19 cellular contexts compared by ENCODE assay signal in genomic region chr6:139278190-139278589, GRCh38. TPM values are rescaled to one million over a fixed set of nuclear protein-coding genes. Genes with fewer than 3 reads are reported as not detected.
DNase-seq lines count a peak whose midpoint lies in the region; ATAC-seq, FAIRE-seq and TF ChIP-seq lines count a peak whose summit lies in the region.
"Had no signal": no experiment of that assay in that cellular context is flagged by ENCODE, and none has a peak within 500 bp of the region (broad histone marks: within the 10 kb centered on the region; RNA-seq: fewer than 3 reads in every experiment).

No MANE protein-coding gene starts in this region.

- no peaks in the 10 kb centered on the region for H3K27me3 Mint-ChIP-seq in activated naive CD8-positive, alpha-beta T cell
- no peaks in the 10 kb centered on the region for H3K27me3 Mint-ChIP-seq in activated naive CD8-positive, alpha-beta T cell treated with anti-CD3 and anti-CD28 coated beads, Interleukin-2, amount 50 U/mL, for 24 hours
- H3K27me3 Mint-ChIP-seq in memory B cell (no peaks in the 10 kb centered on the region), type B pancreatic cell (no peaks in the 10 kb centered on the region)
- H3K27me3 Mint-ChIP-seq: activated CD4-positive, alpha-beta memory T cell treated with anti-CD3 and anti-CD28 coated beads, Interleukin-2, amount 10 ng/mL, durations not matched to agents 7 days and 5 days; stimulated activated naive CD8-positive, alpha-beta T cell treated with anti-CD3 and anti-CD28 coated beads, Interleukin-15, amount 100 ng/mL, for 72 hours had no signal

- TF ChIP-seq POLR2A in H54 (IDR thresholded peaks at IDR 0.05; ENCODE audit: low read depth, low read length), result no peak
- no peak for TF ChIP-seq POLR2A in gastroesophageal sphincter (IDR thresholded peaks at IDR 0.05)

- H3K4me3 ChIP-seq in ascending aorta, result no peak overlapping the region
- no peak overlapping the region for H3K4me3 ChIP-seq in gastroesophageal sphincter
- H3K4me3 ChIP-seq: prostate gland, SK-N-MC, vagina had no signal

- no peaks in the 10 kb centered on the region for H3K9me3 Mint-ChIP-seq in activated naive CD8-positive, alpha-beta T cell (ENCODE audit: low read depth)
- no peaks in the 10 kb centered on the region for H3K9me3 Mint-ChIP-seq in activated naive CD8-positive, alpha-beta T cell treated with anti-CD3 and anti-CD28 coated beads, Interleukin-2, amount 50 U/mL, for 24 hours
- no peaks in the 10 kb centered on the region for H3K9me3 Mint-ChIP-seq in memory B cell
- H3K9me3 Mint-ChIP-seq in type B pancreatic cell, result peaks cover 4% of the 10 kb centered on the region
- H3K9me3 Mint-ChIP-seq: activated CD4-positive, alpha-beta memory T cell treated with anti-CD3 and anti-CD28 coated beads, Interleukin-2, amount 10 ng/mL, durations not matched to agents 7 days and 5 days; stimulated activated naive CD8-positive, alpha-beta T cell treated with anti-CD3 and anti-CD28 coated beads, Interleukin-15, amount 100 ng/mL, for 72 hours had no signal

- ATAC-seq in activated naive CD8-positive, alpha-beta T cell treated with anti-CD3 and anti-CD28 coated beads, Interleukin-2, amount 50 U/mL, for 24 hours, result no peak
- ATAC-seq in memory B cell (ENCODE audit: low read depth) (no peak), HG03135 (IDR thresholded peaks at IDR 0.05; ENCODE audit: unreplicated experiment) (no peak), gastroesophageal sphincter (no peak)
- ATAC-seq: left lobe of liver; stimulated activated naive CD8-positive, alpha-beta T cell treated with anti-CD3 and anti-CD28 coated beads, Interleukin-15, amount 100 ng/mL, for 72 hours had no signal

- no peak for FAIRE-seq in H54 (lab: Jason Lieb, UNC)

- no peak for TF ChIP-seq CTCF in ascending aorta (IDR thresholded peaks at IDR 0.05)
- no peak for TF ChIP-seq CTCF in type B pancreatic cell (conservative IDR thresholded peaks at IDR 0.05)
- no peak for TF ChIP-seq CTCF in gastroesophageal sphincter (IDR thresholded peaks at IDR 0.05)

- no peak for DNase-seq in activated naive CD8-positive, alpha-beta T cell treated with anti-CD3 and anti-CD28 coated beads, Interleukin-2, amount 50 U/mL, for 24 hours
- DNase-seq in ascending aorta (ENCODE audit: low spot score in 2 of 2), result no peak
- DNase-seq in memory B cell (ENCODE audit: low spot score in 2 of 2), result no peak
- DNase-seq in type B pancreatic cell (ENCODE audit: extremely low spot score, unreplicated experiment), result no peak
- no peak for DNase-seq in H54 (ENCODE audit: insufficient read length, low spot score)
- DNase-seq: activated CD4-positive, alpha-beta memory T cell treated with anti-CD3 and anti-CD28 coated beads, Interleukin-2, amount 10 ng/mL, durations not matched to agents 7 days and 5 days; GOT3; NCI-H187; NCI-H510A treated with DMSO at 0.1 percent for 48 hours; stimulated activated naive CD8-positive, alpha-beta T cell treated with anti-CD3 and anti-CD28 coated beads, Interleukin-15, amount 100 ng/mL, for 72 hours had no signal

- H3K27me3 ChIP-seq in ascending aorta (no peaks in the 10 kb centered on the region), gastroesophageal sphincter (no peaks in the 10 kb centered on the region)
- H3K27me3 ChIP-seq: vagina had no signal

- H3K4me1 ChIP-seq in ascending aorta, result peaks cover 3 to 14% of the 10 kb centered on the region in 2 donors
- H3K4me1 ChIP-seq in gastroesophageal sphincter, result peaks cover 0 to 6% (median 2%) of the 10 kb centered on the region in 3 donors
- H3K4me1 ChIP-seq: prostate gland, vagina had no signal

- intact Hi-C loops in ascending aorta (cut with DNase I), result no loop called here

- no peaks in the 10 kb centered on the region for H3K36me3 ChIP-seq in ascending aorta
- no peaks in the 10 kb centered on the region for H3K36me3 ChIP-seq in gastroesophageal sphincter
- H3K36me3 ChIP-seq: prostate gland, vagina had no signal

- H3K27ac Mint-ChIP-seq in activated naive CD8-positive, alpha-beta T cell, result peak overlapping the region; percentile 1
- H3K27ac Mint-ChIP-seq in activated naive CD8-positive, alpha-beta T cell treated with anti-CD3 and anti-CD28 coated beads, Interleukin-2, amount 50 U/mL, for 24 hours, result no peak overlapping the region
- H3K27ac Mint-ChIP-seq in memory B cell (peak overlapping the region; percentile 97), type B pancreatic cell (no peak overlapping the region)
- H3K27ac Mint-ChIP-seq: activated CD4-positive, alpha-beta memory T cell treated with anti-CD3 and anti-CD28 coated beads, Interleukin-2, amount 10 ng/mL, durations not matched to agents 7 days and 5 days; stimulated activated naive CD8-positive, alpha-beta T cell treated with anti-CD3 and anti-CD28 coated beads, Interleukin-15, amount 100 ng/mL, for 72 hours had no signal

- no peaks in the 10 kb centered on the region for H3K36me3 Mint-ChIP-seq in activated naive CD8-positive, alpha-beta T cell
- no peaks in the 10 kb centered on the region for H3K36me3 Mint-ChIP-seq in activated naive CD8-positive, alpha-beta T cell treated with anti-CD3 and anti-CD28 coated beads, Interleukin-2, amount 50 U/mL, for 24 hours (ENCODE audit: low read depth)
- H3K36me3 Mint-ChIP-seq in memory B cell (peaks cover 9% of the 10 kb centered on the region), type B pancreatic cell (no peaks in the 10 kb centered on the region)

- no peak overlapping the region for H3K4me3 Mint-ChIP-seq in activated naive CD8-positive, alpha-beta T cell
- H3K4me3 Mint-ChIP-seq in activated naive CD8-positive, alpha-beta T cell treated with anti-CD3 and anti-CD28 coated beads, Interleukin-2, amount 50 U/mL, for 24 hours, result no peak overlapping the region
- H3K4me3 Mint-ChIP-seq in memory B cell (peak overlapping the region; percentile 9), type B pancreatic cell (peak overlapping the region; percentile 15)
- H3K4me3 Mint-ChIP-seq: activated CD4-positive, alpha-beta memory T cell treated with anti-CD3 and anti-CD28 coated beads, Interleukin-2, amount 10 ng/mL, durations not matched to agents 7 days and 5 days; stimulated activated naive CD8-positive, alpha-beta T cell treated with anti-CD3 and anti-CD28 coated beads, Interleukin-15, amount 100 ng/mL, for 72 hours had no signal

- H3K27ac ChIP-seq in ascending aorta (peak overlapping the region; percentile 80 to 92), gastroesophageal sphincter (peak overlapping the region in 1 of 4 donors; percentile 28)
- H3K27ac ChIP-seq: prostate gland, SK-N-MC, vagina had no signal

- TF ChIP-seq EP300 in gastroesophageal sphincter (IDR thresholded peaks at IDR 0.05), result no peak

- H3K9me3 ChIP-seq in ascending aorta (no peaks in the 10 kb centered on the region), gastroesophageal sphincter (no peaks in the 10 kb centered on the region)
- H3K9me3 ChIP-seq: prostate gland, vagina had no signal

- 60 to 83% methylated on average over 1 to 2 of the region's 2 CpGs for WGBS in gastroesophageal sphincter (ENCODE audit: low coverage in 1 of 2), 2 donors

- H3K4me1 Mint-ChIP-seq in activated naive CD8-positive, alpha-beta T cell (ENCODE audit: low read depth), result peaks cover 35% of the 10 kb centered on the region
- peaks cover 38% of the 10 kb centered on the region for H3K4me1 Mint-ChIP-seq in activated naive CD8-positive, alpha-beta T cell treated with anti-CD3 and anti-CD28 coated beads, Interleukin-2, amount 50 U/mL, for 24 hours
- H3K4me1 Mint-ChIP-seq in memory B cell (peaks cover 34% of the 10 kb centered on the region), type B pancreatic cell (ENCODE audit: unreplicated experiment) (peaks cover 5% of the 10 kb centered on the region)

RNA-seq across cellular contexts. Expression of gene TXLNB, which starts 13.6 kb away (rescaled TPM):
- not detected for total RNA-seq in ascending aorta
- total RNA-seq in type B pancreatic cell (ENCODE audit: low replicate concordance), result 0.22 TPM in 1 of 2 replicates, not detected in the other
- total RNA-seq in gastroesophageal sphincter, result 1 to 10 TPM in 3 of 4 donors, under 1 TPM in 1; 0.67 to 5.4 (median 2.6) TPM
- total RNA-seq: A673, HT-29 had no signal

Comparison
In these comparisons a context has a peak if more than half of its experiments do, and no peak if none do; other contexts are left out.
1. H3K27ac Mint-ChIP-seq: peak in activated naive CD8-positive, alpha-beta T cell (single experiment) and memory B cell (single experiment); none in activated naive CD8-positive, alpha-beta T cell treated with anti-CD3 and anti-CD28 coated beads, Interleukin-2, amount 50 U/mL, for 24 hours (single experiment) and type B pancreatic cell (single experiment).
2. H3K4me3 Mint-ChIP-seq: peak in memory B cell (single experiment) and type B pancreatic cell (single experiment); none in activated naive CD8-positive, alpha-beta T cell (single experiment) and activated naive CD8-positive, alpha-beta T cell treated with anti-CD3 and anti-CD28 coated beads, Interleukin-2, amount 50 U/mL, for 24 hours (single experiment).